In genomic region chr5:134904621-134905245, GRCh38 we compare ENCODE assay signal across 8 cellular contexts. TPM values are rescaled to one million over a fixed set of nuclear protein-coding genes. Genes with fewer than 3 reads are reported as not detected.
DNase-seq lines count a peak whose midpoint lies in the region; ATAC-seq, FAIRE-seq and TF ChIP-seq lines count a peak whose summit lies in the region.

Gene PCBD2, plus strand, starts transcription at chr5:134905131. Its CDS starts 9 bp downstream, at chr5:134905140.

- peak within 1 kb of the TSS; percentile 81 for H3K4me2 ChIP-seq in mesendoderm (ENCODE audit: low read length)

- H3K4ac ChIP-seq in mesendoderm (ENCODE audit: low read depth, low read length): peak within 1 kb of the TSS; percentile 57

- no peaks in the 10 kb centered on the region for H3K9me3 Mint-ChIP-seq in Calu3 (ENCODE audit: low read depth, unreplicated experiment)
- H3K9me3 Mint-ChIP-seq in effector memory CD8-positive, alpha-beta T cell: no peaks in the 10 kb centered on the region

- H4K8ac ChIP-seq in mesendoderm (ENCODE audit: low read depth, low read length): no peak within 1 kb of the TSS

- peak within 1 kb of the TSS; percentile 30 for H3K23ac ChIP-seq in mesendoderm (ENCODE audit: low read length)

- H3K36me3 ChIP-seq in mesendoderm (ENCODE audit: control insufficient read depth, insufficient read depth, low read length): no peaks in the 10 kb centered on the region

- H3K36me3 Mint-ChIP-seq in Calu3 (ENCODE audit: insufficient read depth, unreplicated experiment): peaks cover 24% of the 10 kb centered on the region
- peaks cover 46% of the 10 kb centered on the region for H3K36me3 Mint-ChIP-seq in effector memory CD8-positive, alpha-beta T cell (ENCODE audit: insufficient read depth)

- H2BK120ac ChIP-seq in mesendoderm (ENCODE audit: low read depth, low read length): no peak within 1 kb of the TSS

- peak; percentile 69 for FAIRE-seq in HTR-8/SVneo (lab: Jason Lieb, UNC)

- CTCF ChIA-PET in Calu3 (lab: Charles Lee): interaction anchor here (0.5 to 1.9 kb wide), 16 partner anchors 12 to 328 kb away, joined by 3 to 11 read pairs (median 4); partner anchors contain the start of genes C5orf24, CAMLG, DDX46 and TXNDC15
- CTCF ChIA-PET in activated CD8-positive, alpha-beta memory T cell treated with anti-CD3 and anti-CD28 coated beads for 36 hours (lab: Charles Lee): interaction anchor here (0.5 to 2.1 kb wide), 27 partner anchors 9 to 278 kb away, joined by 3 to 12 read pairs (median 5); partner anchors contain the start of genes C5orf24, CAMLG, DDX46 and TXNDC15

- no peaks in the 10 kb centered on the region for H3K27me3 Mint-ChIP-seq in Calu3 (ENCODE audit: unreplicated experiment)
- H3K27me3 Mint-ChIP-seq in effector memory CD8-positive, alpha-beta T cell: no peaks in the 10 kb centered on the region

- no peak within 1 kb of the TSS for H4K5ac ChIP-seq in mesendoderm (ENCODE audit: low read length)

- peak; percentile 96 for TF ChIP-seq CTCF in Calu3 (IDR thresholded peaks at IDR 0.05; ENCODE audit: unreplicated experiment)

- POLR2A ChIA-PET in activated CD8-positive, alpha-beta memory T cell treated with anti-CD3 and anti-CD28 coated beads for 36 hours (lab: Charles Lee): interaction anchor here (0.5 to 2.2 kb wide), 13 partner anchors 8 to 678 kb away, joined by 3 to 18 read pairs (median 4); partner anchors contain the start of genes C5orf24, CAMLG, DDX46 and SEC24A

- peak within 1 kb of the TSS; percentile 95 for H3K56ac ChIP-seq in mesendoderm (ENCODE audit: low read length)

- peak within 1 kb of the TSS; percentile 47 for H3K18ac ChIP-seq in mesendoderm (ENCODE audit: low read length)

- H3K27ac ChIP-seq in mesendoderm (ENCODE audit: low read depth, low read length): peak within 1 kb of the TSS; percentile 67

- peak within 1 kb of the TSS; percentile 83 for H3K4me3 ChIP-seq in mesendoderm (ENCODE audit: low read length)

- no peak within 1 kb of the TSS for H2AK5ac ChIP-seq in mesendoderm (ENCODE audit: low read length)

- DNase-seq in Calu3 (peak; percentile 99), HTR-8/SVneo (ENCODE audit: insufficient read length, low spot score) (peak; percentile 89), NOMO-1 (lab: John Stamatoyannopoulos, UW; ENCODE audit: unreplicated experiment in 2 of 2) (peak; percentile 92 to 98), mesendoderm (peak; percentile 96)
- DNase-seq in effector memory CD8-positive, alpha-beta T cell: peak; percentile 91 to 95 (median 94)
- DNase-seq in stimulated activated CD8-positive, alpha-beta memory T cell treated with anti-CD3 and anti-CD28 coated beads, Interleukin-12 subunit alpha, Interleukin-12 subunit beta, amount 100 ng/mL, for 4 hours (ENCODE audit: low read depth): peak; percentile 87

- H3K4me1 Mint-ChIP-seq in Calu3 (ENCODE audit: low read depth, unreplicated experiment): no peaks in the 10 kb centered on the region
- H3K4me1 Mint-ChIP-seq in effector memory CD8-positive, alpha-beta T cell (ENCODE audit: low read depth in 2 of 2): peaks cover 3 to 5% of the 10 kb centered on the region in 2 donors

- H3K27ac Mint-ChIP-seq in Calu3 (ENCODE audit: unreplicated experiment): peak within 1 kb of the TSS; percentile 92
- H3K27ac Mint-ChIP-seq in effector memory CD8-positive, alpha-beta T cell: peak within 1 kb of the TSS; percentile 93 to 98

- H3K79me2 ChIP-seq in mesendoderm (ENCODE audit: control insufficient read depth, insufficient read depth, low read length): peaks cover 1% of the 10 kb centered on the region

- H2BK15ac ChIP-seq in mesendoderm (replicated peaks; ENCODE audit: low read depth): no peak within 1 kb of the TSS

- H3K4me1 ChIP-seq in mesendoderm (ENCODE audit: control insufficient read depth, low read depth, low read length): no peaks in the 10 kb centered on the region

- no peaks in the 10 kb centered on the region for H3K27me3 ChIP-seq in mesendoderm (ENCODE audit: insufficient read depth, low read length, poor library complexity)

- ATAC-seq in GM21367 (IDR thresholded peaks at IDR 0.05; ENCODE audit: unreplicated experiment): peak; percentile 76
- peak; percentile 85 for ATAC-seq in effector memory CD8-positive, alpha-beta T cell (replicated peaks)

- peak within 1 kb of the TSS; percentile 62 for H2BK5ac ChIP-seq in mesendoderm (ENCODE audit: low read length)

- H3K9ac ChIP-seq in mesendoderm (ENCODE audit: low read length): peak within 1 kb of the TSS; percentile 81

- no CpG with 5 or more reads among the region's 83 CpGs for WGBS in mesendoderm (ENCODE audit: extremely low coverage, insufficient coverage, low lambda C conversion rate)

- H3K79me1 ChIP-seq in mesendoderm (ENCODE audit: low read length): peaks cover 2% of the 10 kb centered on the region

- H3K4me3 Mint-ChIP-seq in Calu3 (ENCODE audit: low read depth, unreplicated experiment): peak within 1 kb of the TSS; percentile 82
- H3K4me3 Mint-ChIP-seq in effector memory CD8-positive, alpha-beta T cell: peak within 1 kb of the TSS; percentile 90 to 93

- intact Hi-C loops in Calu3 (cut with micrococcal nuclease; ENCODE audit: unreplicated experiment): loop anchor here (2.0 to 10.0 kb wide), 2 partner anchors 58 to 170 kb away; partner anchors contain the start of gene CAMLG

- BruUV-seq in Calu3 (replicated peaks; lab: Mats Ljungman, UMichigan): no TSS peak

RNA-seq across cellular contexts. Expression of gene PCBD2, which starts in this region (rescaled TPM):
- 18.1 and 18.8 TPM in 2 replicates for total RNA-seq in Calu3 (2022)
- total RNA-seq in activated CD8-positive, alpha-beta memory T cell treated with anti-CD3 and anti-CD28 coated beads for 36 hours: 10 to 100 TPM; 10.5 to 11.3 TPM
- 10.3 TPM for polyA plus RNA-seq in mesendoderm (2013, experiment 1 of 2)
- polyA plus RNA-seq in mesendoderm (2013, experiment 2 of 2): 9.8 TPM

Comparison
In these comparisons a context has a peak if more than half of its experiments do, and no peak if none do; other contexts are left out.
1. Peak in every context shown above with its lines: DNase-seq, ATAC-seq, H3K4me3 ChIP-seq and H3K27ac ChIP-seq.